In genomic region chr3:129615751-129616281, GRCh38 we compare ENCODE assay signal across 21 cellular contexts. TPM values are rescaled to one million over a fixed set of nuclear protein-coding genes. Genes with fewer than 3 reads are reported as not detected.
DNase-seq lines count a peak whose midpoint lies in the region; ATAC-seq and TF ChIP-seq lines count a peak whose summit lies in the region.
"Had no signal": no experiment of that assay in that cellular context is flagged by ENCODE, and none has a peak within 500 bp of the region (broad histone marks: within the 10 kb centered on the region; RNA-seq: fewer than 3 reads in every experiment).

No MANE protein-coding gene starts in this region.

- H3K79me2 ChIP-seq in smooth muscle cell (ENCODE audit: low read depth): no peaks in the 10 kb centered on the region
- H3K79me2 ChIP-seq: hepatocyte had no signal

- H3K27ac ChIP-seq in esophagus squamous epithelium (peak overlapping the region; percentile 34 to 82 (median 66)), lung (ENCODE audit: low read depth in 1 of 2, low read length in 1 of 2) (peak overlapping the region in 1 of 2 donors; percentile 82), smooth muscle cell (ENCODE audit: low read depth) (peak overlapping the region; percentile 88)
- H3K27ac ChIP-seq: hepatocyte, ovary had no signal

- H3K36me3 Mint-ChIP-seq in CD14-positive monocyte: peaks cover 0 to 3% of the 10 kb centered on the region in 2 donors
- H3K36me3 Mint-ChIP-seq: activated CD4-positive, alpha-beta memory T cell treated with anti-CD3 and anti-CD28 coated beads for 36 hours; activated naive CD8-positive, alpha-beta T cell treated with anti-CD3 and anti-CD28 coated beads, Interleukin-2, amount 10 ng/mL, durations not matched to agents 7 days and 5 days; CD8-positive, alpha-beta T cell; stimulated activated effector memory CD8-positive, alpha-beta T cell treated with anti-CD3 and anti-CD28 coated beads, Interleukin-12 subunit alpha, Interleukin-12 subunit beta, amount 100 ng/mL, for 72 hours had no signal

- peak overlapping the region; percentile 92 to 98 (median 94) for H3K27ac Mint-ChIP-seq in CD14-positive monocyte
- H3K27ac Mint-ChIP-seq: activated CD4-positive, alpha-beta memory T cell treated with anti-CD3 and anti-CD28 coated beads for 36 hours; activated naive CD8-positive, alpha-beta T cell treated with anti-CD3 and anti-CD28 coated beads, Interleukin-2, amount 10 ng/mL, durations not matched to agents 7 days and 5 days; activated T-cell treated with anti-CD3 and anti-CD28 coated beads, Interleukin-2, amount 50 U/mL, for 72 hours; CD8-positive, alpha-beta T cell; stimulated activated effector memory CD8-positive, alpha-beta T cell treated with anti-CD3 and anti-CD28 coated beads, Interleukin-12 subunit alpha, Interleukin-12 subunit beta, amount 100 ng/mL, for 72 hours had no signal

- H3F3A ChIP-seq in smooth muscle cell (ENCODE audit: low read depth): peaks cover 9% of the 10 kb centered on the region

- DNase-seq in CD14-positive monocyte (ENCODE audit: low spot score) (peak; percentile 47), esophagus squamous epithelium (lab: John Stamatoyannopoulos, UW) (no peak), lung (ENCODE audit: low spot score) (no peak), smooth muscle cell (lab: John Stamatoyannopoulos, UW; ENCODE audit: unreplicated experiment) (no peak), NCI-H187 treated with DMSO at 0.1 percent for 48 hours (lab: John Stamatoyannopoulos, UW) (no peak)
- no peak for DNase-seq in effector CD8-positive, alpha-beta T cell (lab: John Stamatoyannopoulos, UW)
- DNase-seq in activated T-cell treated with anti-CD3 and anti-CD28 coated beads, Interleukin-2, amount 50 U/mL, for 1 hour: no peak
- DNase-seq: ACHN; activated CD4-positive, alpha-beta memory T cell treated with anti-CD3 and anti-CD28 coated beads for 36 hours; activated naive CD8-positive, alpha-beta T cell treated with anti-CD3 and anti-CD28 coated beads, Interleukin-2, amount 10 ng/mL, durations not matched to agents 7 days and 5 days; activated T-cell treated with anti-CD3 and anti-CD28 coated beads, Interleukin-2, amount 50 U/mL, for 72 hours; CD8-positive, alpha-beta T cell; DND-41; islet precursor cell; NCI-H1417 treated with DMSO at 0.1 percent for 48 hours; NCI-H2171 had no signal

- H3K9me3 Mint-ChIP-seq in CD14-positive monocyte: no peaks in the 10 kb centered on the region
- H3K9me3 Mint-ChIP-seq: activated CD4-positive, alpha-beta memory T cell treated with anti-CD3 and anti-CD28 coated beads for 36 hours; activated naive CD8-positive, alpha-beta T cell treated with anti-CD3 and anti-CD28 coated beads, Interleukin-2, amount 10 ng/mL, durations not matched to agents 7 days and 5 days; activated T-cell treated with anti-CD3 and anti-CD28 coated beads, Interleukin-2, amount 50 U/mL, for 72 hours; CD8-positive, alpha-beta T cell; stimulated activated effector memory CD8-positive, alpha-beta T cell treated with anti-CD3 and anti-CD28 coated beads, Interleukin-12 subunit alpha, Interleukin-12 subunit beta, amount 100 ng/mL, for 72 hours had no signal

- intact Hi-C loops in CD14-positive monocyte (cut with micrococcal nuclease) (loop anchor here (5.0 kb wide), 2 partner anchors 39 to 89 kb away; partner anchors contain the start of gene RHO (in 1 of the 2)), esophagus squamous epithelium (cut with DNase I) (no loop called here)

- H3K4me1 Mint-ChIP-seq in CD14-positive monocyte: peaks cover 76% of the 10 kb centered on the region

- H2AFZ ChIP-seq in smooth muscle cell (ENCODE audit: low read depth): no peak overlapping the region
- H2AFZ ChIP-seq: hepatocyte had no signal

- H3K4me1 ChIP-seq in esophagus squamous epithelium: peaks cover 0 to 90% (median 50%) of the 10 kb centered on the region in 3 donors
- peaks cover 0 to 42% of the 10 kb centered on the region in 2 donors for H3K4me1 ChIP-seq in lung (ENCODE audit: control insufficient read depth in 2 of 2, insufficient read depth in 2 of 2, low read length in 2 of 2)
- no peaks in the 10 kb centered on the region for H3K4me1 ChIP-seq in smooth muscle cell (ENCODE audit: low read depth)

- H3K4me3 Mint-ChIP-seq in CD14-positive monocyte: peak overlapping the region in 1 of 2 donors; percentile 48
- H3K4me3 Mint-ChIP-seq: activated CD4-positive, alpha-beta memory T cell treated with anti-CD3 and anti-CD28 coated beads for 36 hours; activated naive CD8-positive, alpha-beta T cell treated with anti-CD3 and anti-CD28 coated beads, Interleukin-2, amount 10 ng/mL, durations not matched to agents 7 days and 5 days; activated T-cell treated with anti-CD3 and anti-CD28 coated beads, Interleukin-2, amount 50 U/mL, for 72 hours; CD8-positive, alpha-beta T cell; stimulated activated effector memory CD8-positive, alpha-beta T cell treated with anti-CD3 and anti-CD28 coated beads, Interleukin-12 subunit alpha, Interleukin-12 subunit beta, amount 100 ng/mL, for 72 hours had no signal

- H3K4me3 ChIP-seq in esophagus squamous epithelium: no peak overlapping the region
- H3K4me3 ChIP-seq in lung: no peak overlapping the region
- H3K4me3 ChIP-seq in smooth muscle cell: no peak overlapping the region
- H3K4me3 ChIP-seq: dorsolateral prefrontal cortex, hepatocyte, ovary had no signal

- TF ChIP-seq CTCF in CD14-positive monocyte (IDR thresholded peaks at IDR 0.05) (no peak), esophagus squamous epithelium (IDR thresholded peaks at IDR 0.05) (no peak), lung (IDR thresholded peaks at IDR 0.05; ENCODE audit: control extremely low read depth, extremely low read depth) (no peak), smooth muscle cell (IDR thresholded peaks at IDR 0.05; ENCODE audit: borderline replicate concordance, insufficient read depth, poor library complexity, severe bottlenecking) (no peak)

- H3K9ac ChIP-seq in smooth muscle cell (ENCODE audit: low read depth): no peak overlapping the region

- H3K36me3 ChIP-seq in esophagus squamous epithelium (no peaks in the 10 kb centered on the region), lung (ENCODE audit: control insufficient read depth in 2 of 2, insufficient read depth in 2 of 2, low read length in 2 of 2) (no peaks in the 10 kb centered on the region), smooth muscle cell (ENCODE audit: low read depth) (no peaks in the 10 kb centered on the region)
- H3K36me3 ChIP-seq: ovary had no signal

- H3K27me3 ChIP-seq in esophagus squamous epithelium: no peaks in the 10 kb centered on the region
- H3K27me3 ChIP-seq in lung (ENCODE audit: control insufficient read depth, insufficient read depth): no peaks in the 10 kb centered on the region
- no peaks in the 10 kb centered on the region for H3K27me3 ChIP-seq in smooth muscle cell (ENCODE audit: low read depth)
- H3K27me3 ChIP-seq: dorsolateral prefrontal cortex, hepatocyte, ovary had no signal

- H3K27me3 Mint-ChIP-seq in CD14-positive monocyte (ENCODE audit: low read depth in 3 of 3): no peaks in the 10 kb centered on the region

- ATAC-seq in lung (ENCODE audit: insufficient read depth, low FRiP score): peak; percentile 30
- ATAC-seq in HG03439 (IDR thresholded peaks at IDR 0.05; ENCODE audit: unreplicated experiment): no peak
- ATAC-seq: CD8-positive, alpha-beta T cell had no signal

- no peaks in the 10 kb centered on the region for H3K9me3 ChIP-seq in esophagus squamous epithelium
- H3K9me3 ChIP-seq in lung (ENCODE audit: control insufficient read depth in 2 of 2, insufficient read depth in 1 of 2, low read length in 1 of 2): no peaks in the 10 kb centered on the region
- no peaks in the 10 kb centered on the region for H3K9me3 ChIP-seq in smooth muscle cell (replicated peaks; ENCODE audit: low read depth)
- H3K9me3 ChIP-seq: ovary had no signal

- H3K4me2 ChIP-seq in smooth muscle cell: no peak overlapping the region
- H3K4me2 ChIP-seq: hepatocyte had no signal

- peak in 1 of 4 donors; percentile 12 for TF ChIP-seq POLR2A in esophagus squamous epithelium (IDR thresholded peaks at IDR 0.05)

- WGBS in esophagus squamous epithelium, 2 donors: 31 to 43% methylated on average over 3 to 6 of the region's 8 CpGs
- WGBS in lung, 2 donors: 46 to 59% methylated on average over 8 of the region's 8 CpGs
- 82% methylated on average over 8 of the region's 8 CpGs for WGBS in smooth muscle cell (ENCODE audit: low lambda C conversion rate)

- no peaks in the 10 kb centered on the region for H4K20me1 ChIP-seq in smooth muscle cell (ENCODE audit: low read depth)

RNA-seq across cellular contexts. Expression of gene PLXND1, which starts 9.3 kb away (rescaled TPM):
- polyA plus RNA-seq in CD14-positive monocyte: 1 to 10 TPM; 7.1 to 9.9 TPM
- total RNA-seq in esophagus squamous epithelium: 10 to 100 TPM in 3 of 4 donors, 1 to 10 TPM in 1; 4.5 to 66.0 (median 24.4) TPM
- total RNA-seq in lung: 100 to 1,000 TPM; 191 to 233 TPM
- polyA plus RNA-seq in lung: 100 to 1,000 TPM; 128 to 168 TPM
- total RNA-seq in smooth muscle cell: 71.2 and 94.3 TPM in 2 replicates
- 75.8 and 130 TPM in 2 replicates for polyA plus RNA-seq in smooth muscle cell
